8 cellular contexts compared by ENCODE assay signal in the genomic region with DNA sequence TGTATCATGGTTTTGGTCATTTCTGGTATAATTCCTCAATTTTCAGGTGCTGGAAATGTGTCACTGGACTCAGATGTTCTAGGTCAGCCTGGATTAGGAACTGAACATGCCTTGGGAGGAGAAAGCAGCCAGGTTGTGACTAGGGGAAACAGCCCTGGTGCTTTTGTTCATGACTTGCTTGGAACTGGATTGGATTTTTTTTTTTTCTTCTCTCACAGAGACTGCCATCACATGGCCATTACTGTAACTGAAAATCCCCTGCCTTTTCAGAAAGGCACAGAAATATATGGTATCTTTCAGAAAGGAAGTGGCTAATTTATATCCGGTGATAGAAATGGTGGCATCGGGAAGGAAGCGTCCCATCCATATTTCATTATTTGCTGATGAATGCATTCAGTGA. TPM values are rescaled to one million over a fixed set of nuclear protein-coding genes. Genes with fewer than 3 reads are reported as not detected.
DNase-seq lines count a peak whose midpoint lies in the region; ATAC-seq, FAIRE-seq and TF ChIP-seq lines count a peak whose summit lies in the region.

No MANE protein-coding gene starts in this region.

- no peaks in the 10 kb centered on the region for H3K27me3 ChIP-seq in mesenchymal stem cell (ENCODE audit: control insufficient read depth in 1 of 2, insufficient read depth in 1 of 2, low read length in 2 of 2)

- H3K9me3 ChIP-seq in A549, result no peaks in the 10 kb centered on the region
- no peaks in the 10 kb centered on the region for H3K9me3 ChIP-seq in mesenchymal stem cell (ENCODE audit: control insufficient read depth, low read length)

- no peak overlapping the region for H3K14ac ChIP-seq in mesenchymal stem cell (ENCODE audit: low read length in 2 of 2)

- peak overlapping the region; percentile 74 for H3K9ac ChIP-seq in mesenchymal stem cell (ENCODE audit: low read length)

- no peak for DNase-seq in A549 (ENCODE audit: low read depth in 1 of 2, low spot score in 1 of 2)
- no peak for DNase-seq in astrocyte of the cerebellum (ENCODE audit: low read depth)
- peak; percentile 82 for DNase-seq in mesenchymal stem cell
- no peak for DNase-seq in RKO (ENCODE audit: low spot score)
- DNase-seq in DMS153 treated with DMSO at 0.1 percent for 48 hours (lab: John Stamatoyannopoulos, UW; ENCODE audit: unreplicated experiment), result no peak
- no peak for DNase-seq in urothelium cell line (ENCODE audit: low spot score)

- H3K4me2 ChIP-seq in A549, result no peak overlapping the region
- H3K4me2 ChIP-seq in mesenchymal stem cell (ENCODE audit: low read length, poor library complexity, severe bottlenecking), result peak overlapping the region; percentile 10

- POLR2A ChIA-PET in A549 (lab: Yijun Ruan, JAX), result no interaction called here

- no peak overlapping the region for H3K18ac ChIP-seq in mesenchymal stem cell (ENCODE audit: low read depth in 1 of 2, low read length in 2 of 2)

- H3K36me3 ChIP-seq in mesenchymal stem cell (ENCODE audit: control insufficient read depth in 1 of 2, insufficient read depth in 2 of 2, low read depth in 1 of 2, low read length in 2 of 2), result peaks cover 3 to 4% of the 10 kb centered on the region in 2 experiments

- no peak overlapping the region for H2BK120ac ChIP-seq in mesenchymal stem cell (ENCODE audit: low read depth, low read length)

- 90% methylated on average over 3 of the region's 3 CpGs for WGBS in A549 (ENCODE audit: missing lambda C conversion rate)
- 52% methylated on average over 3 of the region's 3 CpGs for WGBS in mesenchymal stem cell

- H3K4me3 ChIP-seq in A549 (no peak overlapping the region), astrocyte of the cerebellum (ENCODE audit: low read depth, low read length) (no peak overlapping the region), mesenchymal stem cell (ENCODE audit: insufficient read depth in 1 of 2, low read depth in 1 of 2, low read length in 2 of 2) (peak overlapping the region in 1 of 2 experiments; percentile 46)

- peak; percentile 20; the same call in 2 of the 3 replicates for TF ChIP-seq CTCF in A549 (IDR thresholded peaks at IDR 0.05)
- TF ChIP-seq CTCF in astrocyte of the cerebellum (IDR thresholded peaks at IDR 0.05; ENCODE audit: low read depth, low read length, missing control alignments), result peak; percentile 39

- TF ChIP-seq RAD21 in A549 (conservative IDR thresholded peaks at IDR 0.05 in 1 of 2, IDR thresholded peaks at IDR 0.05 in 1 of 2), result peak in 1 of 2 experiments; percentile 9; a peak in 1 of 5 replicates

- H3K23ac ChIP-seq in mesenchymal stem cell (ENCODE audit: low read length in 2 of 2), result no peak overlapping the region

- FAIRE-seq in A549 (lab: Jason Lieb, UNC), result no peak
- no peak for FAIRE-seq in urothelium cell line (lab: Jason Lieb, UNC)

- H2BK5ac ChIP-seq in mesenchymal stem cell (ENCODE audit: low read depth, low read length, poor library complexity, severe bottlenecking), result no peak overlapping the region

- no peak overlapping the region for H2BK12ac ChIP-seq in mesenchymal stem cell (ENCODE audit: low read length in 2 of 2)

- no peak overlapping the region for H2BK15ac ChIP-seq in mesenchymal stem cell (ENCODE audit: low read depth, poor library complexity, severe bottlenecking)

- H4K8ac ChIP-seq in mesenchymal stem cell (ENCODE audit: low read length), result no peak overlapping the region

- H3K27ac ChIP-seq in A549 (no peak overlapping the region), mesenchymal stem cell (ENCODE audit: low read length, poor library complexity, severe bottlenecking) (peak overlapping the region; percentile 96)

- CTCF ChIA-PET in A549 (lab: Yijun Ruan, JAX), result no interaction called here

- TF ChIP-seq EP300 in A549 (IDR thresholded peaks at IDR 0.05), result no peak

- in situ Hi-C loops in astrocyte of the cerebellum (cut with HindIII; ENCODE audit: low sequenced_read_pairs), result no loop called here

- no peak overlapping the region for H4K91ac ChIP-seq in mesenchymal stem cell (ENCODE audit: low read length)

- peak overlapping the region in 1 of 2 experiments; percentile 64 for H3K4ac ChIP-seq in mesenchymal stem cell (ENCODE audit: low read depth in 1 of 2, low read length in 2 of 2)

- H2AFZ ChIP-seq in mesenchymal stem cell (ENCODE audit: low read depth, low read length), result no peak overlapping the region

- H3K79me1 ChIP-seq in mesenchymal stem cell (replicated peaks; ENCODE audit: low read length, poor library complexity, severe bottlenecking), result no peaks in the 10 kb centered on the region

- peak overlapping the region; percentile 87 for H2AK5ac ChIP-seq in mesenchymal stem cell (ENCODE audit: low read length, severe bottlenecking)

- peak; percentile 39 to 43; a peak in 2 of 6 replicates for ATAC-seq in A549
- ATAC-seq in GM18858 (IDR thresholded peaks at IDR 0.05; ENCODE audit: unreplicated experiment), result peak; percentile 50
- peak; percentile 39 for ATAC-seq in HG03442 (IDR thresholded peaks at IDR 0.05; ENCODE audit: unreplicated experiment)

- H3K4me1 ChIP-seq in A549, result no peaks in the 10 kb centered on the region; the same call in 2 of the 3 replicates
- peaks cover 17% of the 10 kb centered on the region for H3K4me1 ChIP-seq in mesenchymal stem cell (ENCODE audit: control insufficient read depth, insufficient read depth, low read depth, low read length)

- no peak for TF ChIP-seq POLR2A in A549 (IDR thresholded peaks at IDR 0.05; ENCODE audit: low read length)

TF ChIP-seq in A549, 52 proteins besides CTCF, POLR2A, EP300 and RAD21:
- TF ChIP-seq RARB (CRISPR knock-in tag; IDR thresholded peaks at IDR 0.05), result no peak
- TF ChIP-seq MAFK (IDR thresholded peaks at IDR 0.05; ENCODE audit: partially characterized antibody), result peak; percentile 12
- TF ChIP-seq, protein P1, sequence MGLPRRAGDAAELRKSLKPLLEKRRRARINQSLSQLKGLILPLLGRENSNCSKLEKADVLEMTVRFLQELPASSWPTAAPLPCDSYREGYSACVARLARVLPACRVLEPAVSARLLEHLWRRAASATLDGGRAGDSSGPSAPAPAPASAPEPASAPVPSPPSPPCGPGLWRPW (IDR thresholded peaks at IDR 0.05), result no peak
- no peak for TF ChIP-seq KDM1A (IDR thresholded peaks at IDR 0.05; ENCODE audit: low read depth)
- no peak for TF ChIP-seq POLR2AphosphoS2 (conservative IDR thresholded peaks at IDR 0.05; ENCODE audit: low read length)

RNA-seq across cellular contexts. Expression of a gene that starts 34.6 kb away (rescaled TPM):
- polyA plus RNA-seq in A549 (2011; rRNA removed) (69.5 and 72.6 TPM in 2 replicates), A549 (2017; fragmentation: RNase III; extraction: RNeasy Plus Mini Kit Qiagen cat#74134 plus additional on column Dnase treatment) (40.2 to 42.3 TPM (median 40.4 TPM) in 3 replicates)
- 15.1 and 15.4 TPM in 2 replicates for polyA plus RNA-seq in A549 (2012; cell fraction: cytosol; rRNA removed)
- 4.9 and 8.1 TPM in 2 replicates for polyA plus RNA-seq in A549 (2012; cell fraction: nucleus; rRNA removed)
- polyA minus RNA-seq in A549 (2011; rRNA and poly(A)+ RNA removed), result 42.6 and 44.9 TPM in 2 replicates
- polyA plus RNA-seq in mesenchymal stem cell (2013, experiment 1 of 2), result 510 TPM
- polyA plus RNA-seq in mesenchymal stem cell (2013, experiment 2 of 2), result 468 TPM
